ENCODE assay signal across 19 cellular contexts in the genomic region with DNA sequence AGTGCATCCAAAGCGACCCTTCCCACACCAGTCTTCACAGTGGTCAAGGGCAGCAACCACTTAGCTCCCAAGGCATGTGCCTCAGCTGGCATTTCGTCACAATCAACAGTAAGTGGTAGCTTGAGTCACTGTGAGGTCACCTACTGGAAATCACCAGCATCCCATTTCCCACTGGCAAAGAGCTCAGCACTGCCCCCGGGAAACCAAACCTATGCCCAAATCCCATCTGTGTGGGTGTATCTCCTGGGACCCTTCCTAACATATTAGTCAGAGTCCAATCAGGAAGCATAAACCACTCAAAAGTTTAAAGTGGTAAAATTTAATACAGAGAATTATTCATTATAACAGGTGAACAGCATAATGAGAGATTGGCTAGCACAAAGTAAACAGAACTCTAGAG. TPM values are rescaled to one million over a fixed set of nuclear protein-coding genes. Genes with fewer than 3 reads are reported as not detected.
"Had no signal": no experiment of that assay in that cellular context is flagged by ENCODE, and none has a peak within 500 bp of the region (broad histone marks: within the 10 kb centered on the region; RNA-seq: fewer than 3 reads in every experiment).

No MANE protein-coding gene starts in this region.

RNA-seq across cellular contexts. Expression of gene OR4F16, which starts 47.2 kb away (rescaled TPM):
- total RNA-seq: colonic mucosa, dermis microvascular lymphatic vessel endothelial cell, endodermal cell, esophagus mucosa, gastrocnemius medialis, glomerular endothelial cell, heart right ventricle, kidney epithelial cell, left cardiac atrium, left lung, left ventricle myocardium superior, lower leg skin, lower lobe of right lung, lung microvascular endothelial cell, mesenteric fat pad, mesothelial cell of epicardium, mucosa of descending colon, myocyte had no signal
- polyA plus RNA-seq: heart right ventricle, keratinocyte had no signal
